Comparison of ENCODE assay signal across 1 cellular context in genomic region chr20:47541355-47541922, GRCh38.
TF ChIP-seq lines count a peak whose summit lies in the region.

No MANE protein-coding gene starts in this region.

TF ChIP-seq in WTC11, 78 proteins besides CTCF, POLR2A, EP300 and RAD21 (continued from another document):
- no peak for TF ChIP-seq ZNF281 (CRISPR knock-in tag; IDR thresholded peaks at IDR 0.05)
- TF ChIP-seq, protein P1, sequence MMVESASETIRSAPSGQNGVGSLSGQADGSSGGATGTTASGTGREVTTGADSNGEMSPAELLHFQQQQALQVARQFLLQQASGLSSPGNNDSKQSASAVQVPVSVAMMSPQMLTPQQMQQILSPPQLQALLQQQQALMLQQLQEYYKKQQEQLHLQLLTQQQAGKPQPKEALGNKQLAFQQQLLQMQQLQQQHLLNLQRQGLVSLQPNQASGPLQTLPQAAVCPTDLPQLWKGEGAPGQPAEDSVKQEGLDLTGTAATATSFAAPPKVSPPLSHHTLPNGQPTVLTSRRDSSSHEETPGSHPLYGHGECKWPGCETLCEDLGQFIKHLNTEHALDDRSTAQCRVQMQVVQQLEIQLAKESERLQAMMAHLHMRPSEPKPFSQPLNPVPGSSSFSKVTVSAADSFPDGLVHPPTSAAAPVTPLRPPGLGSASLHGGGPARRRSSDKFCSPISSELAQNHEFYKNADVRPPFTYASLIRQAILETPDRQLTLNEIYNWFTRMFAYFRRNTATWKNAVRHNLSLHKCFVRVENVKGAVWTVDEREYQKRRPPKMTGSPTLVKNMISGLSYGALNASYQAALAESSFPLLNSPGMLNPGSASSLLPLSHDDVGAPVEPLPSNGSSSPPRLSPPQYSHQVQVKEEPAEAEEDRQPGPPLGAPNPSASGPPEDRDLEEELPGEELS (CRISPR knock-in tag; IDR thresholded peaks at IDR 0.05) = no peak
- TF ChIP-seq, protein P2, sequence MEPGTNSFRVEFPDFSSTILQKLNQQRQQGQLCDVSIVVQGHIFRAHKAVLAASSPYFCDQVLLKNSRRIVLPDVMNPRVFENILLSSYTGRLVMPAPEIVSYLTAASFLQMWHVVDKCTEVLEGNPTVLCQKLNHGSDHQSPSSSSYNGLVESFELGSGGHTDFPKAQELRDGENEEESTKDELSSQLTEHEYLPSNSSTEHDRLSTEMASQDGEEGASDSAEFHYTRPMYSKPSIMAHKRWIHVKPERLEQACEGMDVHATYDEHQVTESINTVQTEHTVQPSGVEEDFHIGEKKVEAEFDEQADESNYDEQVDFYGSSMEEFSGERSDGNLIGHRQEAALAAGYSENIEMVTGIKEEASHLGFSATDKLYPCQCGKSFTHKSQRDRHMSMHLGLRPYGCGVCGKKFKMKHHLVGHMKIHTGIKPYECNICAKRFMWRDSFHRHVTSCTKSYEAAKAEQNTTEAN (CRISPR knock-in tag; IDR thresholded peaks at IDR 0.05) = no peak
- TF ChIP-seq SOX15 (CRISPR knock-in tag; IDR thresholded peaks at IDR 0.05) = no peak
- TF ChIP-seq, protein P3, sequence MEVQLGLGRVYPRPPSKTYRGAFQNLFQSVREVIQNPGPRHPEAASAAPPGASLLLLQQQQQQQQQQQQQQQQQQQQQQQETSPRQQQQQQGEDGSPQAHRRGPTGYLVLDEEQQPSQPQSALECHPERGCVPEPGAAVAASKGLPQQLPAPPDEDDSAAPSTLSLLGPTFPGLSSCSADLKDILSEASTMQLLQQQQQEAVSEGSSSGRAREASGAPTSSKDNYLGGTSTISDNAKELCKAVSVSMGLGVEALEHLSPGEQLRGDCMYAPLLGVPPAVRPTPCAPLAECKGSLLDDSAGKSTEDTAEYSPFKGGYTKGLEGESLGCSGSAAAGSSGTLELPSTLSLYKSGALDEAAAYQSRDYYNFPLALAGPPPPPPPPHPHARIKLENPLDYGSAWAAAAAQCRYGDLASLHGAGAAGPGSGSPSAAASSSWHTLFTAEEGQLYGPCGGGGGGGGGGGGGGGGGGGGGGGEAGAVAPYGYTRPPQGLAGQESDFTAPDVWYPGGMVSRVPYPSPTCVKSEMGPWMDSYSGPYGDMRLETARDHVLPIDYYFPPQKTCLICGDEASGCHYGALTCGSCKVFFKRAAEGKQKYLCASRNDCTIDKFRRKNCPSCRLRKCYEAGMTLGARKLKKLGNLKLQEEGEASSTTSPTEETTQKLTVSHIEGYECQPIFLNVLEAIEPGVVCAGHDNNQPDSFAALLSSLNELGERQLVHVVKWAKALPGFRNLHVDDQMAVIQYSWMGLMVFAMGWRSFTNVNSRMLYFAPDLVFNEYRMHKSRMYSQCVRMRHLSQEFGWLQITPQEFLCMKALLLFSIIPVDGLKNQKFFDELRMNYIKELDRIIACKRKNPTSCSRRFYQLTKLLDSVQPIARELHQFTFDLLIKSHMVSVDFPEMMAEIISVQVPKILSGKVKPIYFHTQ (CRISPR knock-in tag; IDR thresholded peaks at IDR 0.05) = no peak
